ENCODE assay signal across 17 cellular contexts in the genomic region with DNA sequence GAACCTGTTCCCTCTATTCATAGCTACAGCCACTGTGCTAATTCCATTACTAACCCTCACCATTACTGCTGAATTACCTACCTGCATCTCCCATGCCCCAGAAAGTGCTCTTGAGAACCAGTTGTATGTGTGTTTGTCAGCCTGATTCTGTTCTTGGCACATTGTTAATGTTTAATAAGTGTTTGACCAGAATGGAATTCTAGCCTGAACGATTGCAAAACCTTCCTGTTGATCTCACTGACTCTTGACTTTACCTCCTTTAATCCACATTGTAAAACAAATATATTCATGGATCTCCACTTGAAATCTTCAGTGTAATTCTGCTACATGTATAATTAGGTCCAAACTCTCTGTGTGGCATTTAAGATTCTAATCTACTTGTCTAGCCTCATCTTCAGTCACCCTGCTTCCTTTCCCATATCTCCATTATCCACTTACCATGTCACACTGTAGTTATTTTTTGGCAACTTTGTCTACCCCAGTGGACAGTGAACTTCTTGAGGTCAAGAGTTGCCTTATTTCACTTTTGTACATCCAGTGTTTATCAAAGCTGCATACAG. TPM values are rescaled to one million over a fixed set of nuclear protein-coding genes. Genes with fewer than 3 reads are reported as not detected.
DNase-seq lines count a peak whose midpoint lies in the region; ATAC-seq and TF ChIP-seq lines count a peak whose summit lies in the region.
"Had no signal": no experiment of that assay in that cellular context is flagged by ENCODE, and none has a peak within 500 bp of the region (broad histone marks: within the 10 kb centered on the region; RNA-seq: fewer than 3 reads in every experiment).

No MANE protein-coding gene starts in this region.

- CTCF ChIA-PET in PC-3 (lab: Charles Lee) = no interaction called here

- H3K27ac ChIP-seq in PC-3 (ENCODE audit: low read length) = no peak overlapping the region
- H3K27ac ChIP-seq in coronary artery = no peak overlapping the region

- no peaks in the 10 kb centered on the region; the same call in 1 of the 2 replicates for H4K20me1 ChIP-seq in PC-3 (ENCODE audit: low read length)

- peaks cover 11% of the 10 kb centered on the region for H3K4me1 Mint-ChIP-seq in nephron

- no peak overlapping the region for H2AFZ ChIP-seq in PC-3 (ENCODE audit: low read length)

- no peaks in the 10 kb centered on the region for H3K9me3 Mint-ChIP-seq in nephron
- H3K9me3 Mint-ChIP-seq: natural killer cell had no signal

- ATAC-seq in PC-3 = no peak
- ATAC-seq: activated CD8-positive, alpha-beta memory T cell treated with anti-CD3 and anti-CD28 coated beads, Interleukin-2, amount 10 ng/mL, durations not matched to agents 7 days and 5 days; natural killer cell had no signal

- H3K4me2 ChIP-seq in PC-3 (ENCODE audit: low read length) = no peak overlapping the region

- H3K36me3 ChIP-seq in PC-3 (ENCODE audit: low read depth, low read length) = no peaks in the 10 kb centered on the region

- no peaks in the 10 kb centered on the region for H3K9me2 ChIP-seq in PC-3 (replicated peaks; ENCODE audit: low read length)

- H3K9me3 ChIP-seq in PC-3 (ENCODE audit: low read length) = no peaks in the 10 kb centered on the region

- H3K27ac Mint-ChIP-seq in nephron = peak overlapping the region in 2 of 3 experiments; percentile 14 to 53
- H3K27ac Mint-ChIP-seq: activated CD8-positive, alpha-beta memory T cell treated with anti-CD3 and anti-CD28 coated beads, Interleukin-2, amount 10 ng/mL, durations not matched to agents 7 days and 5 days; CD14-positive monocyte; natural killer cell had no signal

- POLR2A ChIA-PET in PC-3 (lab: Charles Lee; ENCODE audit: unreplicated experiment) = no interaction called here

- H3F3A ChIP-seq in PC-3 (ENCODE audit: low read length, unreplicated experiment) = no peaks in the 10 kb centered on the region

- H3K9ac ChIP-seq in PC-3 (ENCODE audit: low read length) = no peak overlapping the region

- BruUV-seq in PC-3 (replicated peaks; lab: Mats Ljungman, UMichigan) = no TSS peak

- DNase-seq in DMS79 (lab: John Stamatoyannopoulos, UW) = peak; percentile 26
- DNase-seq in PC-3 = peak; percentile 43
- DNase-seq in foreskin fibroblast = peak; percentile 42 to 70
- DNase-seq in activated T-cell treated with anti-CD3 and anti-CD28 coated beads, Interleukin-2, amount 50 U/mL, for 48 hours = no peak
- no peak for DNase-seq in coronary artery (ENCODE audit: low spot score)
- DNase-seq in A172 (ENCODE audit: low spot score) = no peak
- DNase-seq in islet precursor cell = no peak
- DNase-seq: activated CD8-positive, alpha-beta memory T cell treated with anti-CD3 and anti-CD28 coated beads, Interleukin-2, amount 10 ng/mL, durations not matched to agents 7 days and 5 days; activated naive CD4-positive, alpha-beta T cell; central memory CD4-positive, alpha-beta T cell; GF-D8; GOT3; MM.1S; natural killer cell; NCI-H2171 treated with DMSO at 0.1 percent for 48 hours had no signal

- peaks cover 16% of the 10 kb centered on the region for H3K4me1 ChIP-seq in PC-3 (ENCODE audit: insufficient read depth, low read length)

- TF ChIP-seq CTCF in PC-3 (conservative IDR thresholded peaks at IDR 0.05; ENCODE audit: low read depth, low read length) (no peak), foreskin fibroblast (IDR thresholded peaks at IDR 0.05; ENCODE audit: low read depth, low read length) (no peak), nephron (IDR thresholded peaks at IDR 0.05; ENCODE audit: unreplicated experiment in 3 of 3) (no peak), coronary artery (IDR thresholded peaks at IDR 0.05) (no peak)

- peak overlapping the region in 1 of 3 experiments; percentile 16 for H3K4me3 Mint-ChIP-seq in nephron
- H3K4me3 Mint-ChIP-seq: activated CD8-positive, alpha-beta memory T cell treated with anti-CD3 and anti-CD28 coated beads, Interleukin-2, amount 10 ng/mL, durations not matched to agents 7 days and 5 days; CD14-positive monocyte; natural killer cell had no signal

- no peaks in the 10 kb centered on the region for H3K27me3 ChIP-seq in PC-3 (ENCODE audit: low read length)

- H3K79me2 ChIP-seq in PC-3 (ENCODE audit: low read length) = peaks cover 86% of the 10 kb centered on the region

- H3K27me3 Mint-ChIP-seq in nephron (ENCODE audit: low read depth) = no peaks in the 10 kb centered on the region
- H3K27me3 Mint-ChIP-seq: activated CD8-positive, alpha-beta memory T cell treated with anti-CD3 and anti-CD28 coated beads, Interleukin-2, amount 10 ng/mL, durations not matched to agents 7 days and 5 days had no signal

- no peaks in the 10 kb centered on the region for H3K36me3 Mint-ChIP-seq in nephron (ENCODE audit: low read depth)
- H3K36me3 Mint-ChIP-seq: natural killer cell had no signal

- intact Hi-C loops in PC-3 (cut with micrococcal nuclease) = no loop called here

- H3K4me3 ChIP-seq in PC-3 (ENCODE audit: low read length) (no peak overlapping the region), foreskin fibroblast (ENCODE audit: low read depth in 1 of 2, low read length in 2 of 2) (no peak overlapping the region), coronary artery (no peak overlapping the region)

RNA-seq across cellular contexts. Expression of a gene that starts 4.9 kb away (rescaled TPM):
- 8.7 and 14.0 TPM in 2 replicates for total RNA-seq in PC-3 (2014; rRNA removed)
- total RNA-seq in A172 (2014; rRNA removed; shearing (Covaris generic)) = 20.6 and 30.9 TPM in 2 replicates

RNA-seq across cellular contexts. Expression of a gene that starts 5.2 kb away (rescaled TPM):
- 21.8 and 25.4 TPM in 2 replicates for total RNA-seq in PC-3 (2014; rRNA removed)
- 5.6 and 7.2 TPM in 2 replicates for total RNA-seq in A172 (2014; rRNA removed; shearing (Covaris generic))

Comparison
In these comparisons a context has a peak if more than half of its experiments do, and no peak if none do; other contexts are left out.
1. DNase-seq: peak in DMS79 (single experiment), PC-3 (single experiment) and foreskin fibroblast (2 of 2); none in activated T-cell treated with anti-CD3 and anti-CD28 coated beads, Interleukin-2, amount 50 U/mL, for 48 hours (0 of 2), coronary artery (single experiment), A172 (single experiment) and islet precursor cell (single experiment).